Comparison of ENCODE assay signal across 8 cellular contexts in the genomic region with DNA sequence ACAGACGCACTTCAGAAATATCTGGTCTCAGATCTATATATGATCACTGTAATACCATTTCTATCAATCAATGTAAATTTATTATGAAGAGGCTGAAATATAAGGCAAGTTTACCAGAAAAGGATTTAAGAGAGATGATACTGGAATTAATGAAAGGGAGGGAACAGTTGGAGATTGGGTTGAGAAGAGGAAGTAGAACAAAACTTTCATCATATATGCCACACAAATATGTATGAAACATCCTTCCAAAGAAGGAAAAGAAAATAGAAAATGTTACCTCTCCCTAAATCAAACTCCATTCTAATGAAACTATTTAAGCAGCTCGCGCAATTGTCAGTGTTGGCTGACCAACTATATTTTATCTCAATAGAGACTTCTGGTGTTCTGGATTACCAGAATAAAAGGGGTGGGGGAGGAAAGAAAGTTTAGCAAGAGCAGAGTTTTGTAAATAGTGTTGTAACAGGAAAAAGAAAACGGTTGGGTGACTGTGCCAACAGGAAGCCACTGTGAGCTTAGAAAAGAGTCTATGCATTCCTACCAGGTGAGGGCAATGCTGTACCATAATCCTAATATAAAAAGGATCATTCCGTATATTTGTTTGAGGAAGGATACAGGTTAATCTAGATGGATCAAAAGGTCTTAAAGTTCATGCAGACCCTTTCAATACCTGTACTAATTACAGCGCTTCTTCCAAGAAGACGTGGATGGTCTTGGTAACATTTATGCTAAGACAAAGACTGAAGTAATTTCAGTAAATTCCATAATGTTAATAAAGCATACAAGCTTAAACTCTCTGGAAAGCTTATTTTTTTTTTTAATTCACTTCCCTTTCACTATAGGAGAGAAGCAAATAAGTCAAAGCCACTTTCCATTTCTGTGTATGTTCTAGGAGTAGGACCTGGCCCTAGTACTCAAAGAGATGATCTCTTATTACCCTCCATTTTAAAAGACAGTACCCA. TPM values are rescaled to one million over a fixed set of nuclear protein-coding genes. Genes with fewer than 3 reads are reported as not detected.
DNase-seq lines count a peak whose midpoint lies in the region; ATAC-seq and TF ChIP-seq lines count a peak whose summit lies in the region.

No MANE protein-coding gene starts in this region.

- no peaks in the 10 kb centered on the region for H3K9me3 ChIP-seq in colonic mucosa

- H3K27ac ChIP-seq in colonic mucosa: peak overlapping the region; percentile 58

- DNase-seq in Caki2 (ENCODE audit: low read depth): peak; percentile 74
- DNase-seq in HS-27A (ENCODE audit: low read depth): peak; percentile 50
- DNase-seq in RPMI7951 (ENCODE audit: low read depth): peak; percentile 63
- DNase-seq in colonic mucosa: peak; percentile 75
- DNase-seq in medulla oblongata (ENCODE audit: extremely low spot score): peak; percentile 25
- no peak for DNase-seq in posterior cingulate gyrus

- H3K4me3 ChIP-seq in colonic mucosa: no peak overlapping the region

- ATAC-seq in GM18867 (IDR thresholded peaks at IDR 0.05; ENCODE audit: unreplicated experiment) (no peak), HG02938 (IDR thresholded peaks at IDR 0.05; ENCODE audit: unreplicated experiment) (no peak)

- peaks cover 11% of the 10 kb centered on the region for H3K36me3 ChIP-seq in colonic mucosa

- no peaks in the 10 kb centered on the region for H3K27me3 ChIP-seq in colonic mucosa

- TF ChIP-seq CTCF in colonic mucosa (IDR thresholded peaks at IDR 0.05): peak; percentile 65

- intact Hi-C loops in colonic mucosa (cut with DNase I) (loop anchor here (10.0 kb wide), 1 partner anchor 260 kb away; no protein-coding TSS in a partner anchor), posterior cingulate gyrus (cut with DNase I) (no loop called here)

- in situ Hi-C loops in Caki2 (cut with HindIII; ENCODE audit: low pct_unique_long_range_greater_than_20kb, low sequenced_read_pairs): no loop called here

- H3K9ac ChIP-seq in colonic mucosa (ENCODE audit: low read depth in 2 of 2, low read length in 2 of 2): no peak overlapping the region

- H3K4me1 ChIP-seq in colonic mucosa: no peaks in the 10 kb centered on the region

RNA-seq across cellular contexts. Expression of a gene that starts 14.5 kb away (rescaled TPM):
- 39.9 and 41.7 TPM in 2 replicates for total RNA-seq in Caki2 (2014; rRNA removed; shearing (Covaris generic); ENCODE audit: low replicate concordance)
- 5.9 and 9.7 TPM in 2 replicates for total RNA-seq in RPMI7951 (2014; rRNA removed; shearing (Covaris generic))
- total RNA-seq in colonic mucosa: 10 to 100 TPM; 21.0 to 28.5 TPM

RNA-seq across cellular contexts. Expression of a gene that starts 24.7 kb away (rescaled TPM):
- 45.5 and 46.1 TPM in 2 replicates for total RNA-seq in Caki2 (2014; rRNA removed; shearing (Covaris generic); ENCODE audit: low replicate concordance)
- 127 and 135 TPM in 2 replicates for total RNA-seq in RPMI7951 (2014; rRNA removed; shearing (Covaris generic))
- 100 to 1,000 TPM; 130 to 168 TPM for total RNA-seq in colonic mucosa

RNA-seq across cellular contexts. Expression of a gene that starts 43.9 kb away (rescaled TPM):
- total RNA-seq in Caki2 (2014; rRNA removed; shearing (Covaris generic); ENCODE audit: low replicate concordance): 0.47 TPM in 1 of 2 replicates, not detected in the other
- 3.5 and 4.8 TPM in 2 replicates for total RNA-seq in RPMI7951 (2014; rRNA removed; shearing (Covaris generic))
- total RNA-seq in colonic mucosa: 1 to 10 TPM; 3.3 to 3.6 TPM

Comparison
In these comparisons a context has a peak if more than half of its experiments do, and no peak if none do; other contexts are left out.
1. DNase-seq: peak in Caki2 (single experiment), HS-27A (single experiment), RPMI7951 (single experiment), colonic mucosa (single experiment) and medulla oblongata (single experiment); none in posterior cingulate gyrus (0 of 10).